Comparison of ENCODE assay signal across 9 cellular contexts in the genomic region with DNA sequence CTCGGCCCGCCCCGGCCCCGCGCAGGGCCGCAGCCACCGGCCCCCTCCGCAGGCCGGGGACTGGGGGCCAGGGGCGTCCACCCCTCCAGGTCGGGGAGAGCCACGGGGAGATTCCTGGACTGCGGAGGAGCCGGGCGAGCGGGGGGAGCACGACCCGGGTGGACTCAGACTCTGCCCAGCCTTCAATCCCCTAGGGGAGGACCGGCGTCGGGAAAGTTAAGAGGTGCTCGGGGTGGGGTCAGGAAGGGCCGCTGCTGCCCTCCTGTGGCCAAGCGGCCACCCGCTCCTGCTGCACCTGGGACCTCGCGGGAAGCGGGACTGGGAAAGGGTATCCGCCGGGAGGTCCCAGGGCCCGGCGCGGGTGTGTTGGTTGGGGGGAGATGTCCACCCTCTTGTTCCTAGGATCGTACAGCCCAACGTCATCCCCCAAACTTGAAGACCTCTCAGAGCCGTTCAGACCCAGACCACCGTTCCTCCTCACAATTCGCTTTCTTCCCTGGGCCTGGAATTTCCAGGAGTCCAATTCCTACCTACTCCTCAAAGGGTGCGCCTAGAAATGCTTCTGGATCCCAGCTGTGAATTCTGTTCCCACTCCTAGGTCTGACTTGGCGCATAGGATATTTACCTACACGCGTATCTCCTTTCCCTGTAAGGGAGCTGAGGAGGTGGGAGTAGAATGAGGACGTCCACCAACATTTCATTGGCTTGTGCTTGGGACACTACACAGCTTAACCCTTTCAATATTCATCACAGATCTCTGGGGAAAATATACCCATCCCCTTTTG. TPM values are rescaled to one million over a fixed set of nuclear protein-coding genes. Genes with fewer than 3 reads are reported as not detected.
DNase-seq lines count a peak whose midpoint lies in the region; ATAC-seq, FAIRE-seq and TF ChIP-seq lines count a peak whose summit lies in the region.
"Had no signal": no experiment of that assay in that cellular context is flagged by ENCODE, and none has a peak within 500 bp of the region (broad histone marks: within the 10 kb centered on the region; RNA-seq: fewer than 3 reads in every experiment).

No MANE protein-coding gene starts in this region.

- H3K9ac ChIP-seq in liver (ENCODE audit: low read depth in 1 of 2, low read length in 2 of 2): peak overlapping the region in 1 of 2 donors; percentile 7

- ATAC-seq in HG03354 (IDR thresholded peaks at IDR 0.05; ENCODE audit: poor library complexity, severe bottlenecking, unreplicated experiment): peak; percentile 65

- WGBS in liver: 9% methylated on average over 43 of the region's 43 CpGs

- TF ChIP-seq CTCF in dorsolateral prefrontal cortex (IDR thresholded peaks at IDR 0.05 in 54 of 56, conservative IDR thresholded peaks at IDR 0.05 in 2 of 56; ENCODE audit: low read depth in 1 of 56, partially characterized antibody in 56 of 56): peak; percentile 49 to 95 (median 88)
- peak; percentile 86 for TF ChIP-seq CTCF in liver (IDR thresholded peaks at IDR 0.05; ENCODE audit: low read depth, low read length, missing input control)

- peak; percentile 84 to 87 for TF ChIP-seq RAD21 in liver (IDR thresholded peaks at IDR 0.05)

- H3K27me3 ChIP-seq in dorsolateral prefrontal cortex (no peaks in the 10 kb centered on the region), liver (ENCODE audit: control insufficient read depth in 4 of 4, insufficient read depth in 4 of 4, low read length in 3 of 4) (no peaks in the 10 kb centered on the region)

- FAIRE-seq in GM19239 (lab: Jason Lieb, UNC): peak; percentile 44
- FAIRE-seq: endometrium had no signal

- peaks cover 0 to under 1% (median 0%) of the 10 kb centered on the region in 4 donors for H3K36me3 ChIP-seq in liver (ENCODE audit: control insufficient read depth in 4 of 4, insufficient read depth in 3 of 4, low read depth in 1 of 4, low read length in 3 of 4)

- intact Hi-C loops in dorsolateral prefrontal cortex (cut with DNase I): loop anchor here (1.0 to 5.0 kb wide), 3 partner anchors 206 to 320 kb away; no protein-coding TSS in a partner anchor

- H3K9me3 ChIP-seq in liver (ENCODE audit: control insufficient read depth in 4 of 4, low read length in 3 of 4): no peaks in the 10 kb centered on the region

- peak; percentile 80 for DNase-seq in CD1c-positive myeloid dendritic cell (ENCODE audit: extremely low spot score)
- DNase-seq in GM19239 (ENCODE audit: insufficient read length, low spot score): peak; percentile 78
- peak; percentile 79 for DNase-seq in NCI-H510A treated with DMSO at 0.1 percent for 48 hours (lab: John Stamatoyannopoulos, UW)
- DNase-seq in activated CD4-positive, alpha-beta T cell treated with anti-CD3 and anti-CD28 coated beads, Interleukin-2, amount 50 U/mL, for 4 hours: peak; percentile 36 to 54
- peak; percentile 57 to 86 (median 70) for DNase-seq in dorsolateral prefrontal cortex
- peak; percentile 67 for DNase-seq in stimulated activated CD4-positive, alpha-beta T cell treated with anti-CD3 and anti-CD28 coated beads, Interleukin-4, amount 100 ng/mL, for 24 hours

- peak overlapping the region in 46 of 59 donors; percentile 14 to 95 (median 86) for H3K27ac ChIP-seq in dorsolateral prefrontal cortex
- peak overlapping the region; percentile 78 for H3K27ac ChIP-seq in liver (ENCODE audit: low read depth in 1 of 2, low read length in 2 of 2)

- H3K4me1 ChIP-seq in liver (ENCODE audit: control insufficient read depth in 4 of 4, insufficient read depth in 4 of 4, low read length in 3 of 4): peaks cover 6 to 27% (median 18%) of the 10 kb centered on the region in 4 donors

- H3K4me3 ChIP-seq in dorsolateral prefrontal cortex: peak overlapping the region; percentile 31 to 85 (median 73)
- peak overlapping the region; percentile 59 to 83 (median 60) for H3K4me3 ChIP-seq in liver (ENCODE audit: low read depth in 1 of 3, low read length in 3 of 3)

TF ChIP-seq in liver, 16 proteins besides CTCF, POLR2A, EP300 and RAD21:
- TF ChIP-seq SP1 (IDR thresholded peaks at IDR 0.05): peak; percentile 13
- no peak for TF ChIP-seq EGR1 (IDR thresholded peaks at IDR 0.05; ENCODE audit: low read depth in 2 of 2)
- no peak for TF ChIP-seq FOXA1 (IDR thresholded peaks at IDR 0.05)
- TF ChIP-seq HNF4A (conservative IDR thresholded peaks at IDR 0.05): peak in 1 of 2 donors; percentile 34
- peak; percentile 47 for TF ChIP-seq NR2F2 (IDR thresholded peaks at IDR 0.05)

RNA-seq across cellular contexts. Expression of a gene that starts 0.5 kb away (rescaled TPM):
- 100 to 1,000 TPM in 21 of 120 experiments, 10 to 100 TPM in 99; 36.8 to 162 (median 72.5) TPM for total RNA-seq in dorsolateral prefrontal cortex
- 10 to 100 TPM; 50.4 to 52.6 TPM for total RNA-seq in liver
- polyA plus RNA-seq in liver: 100 to 1,000 TPM in 1 of 2 donors, 10 to 100 TPM in 1; 84.9 to 102 TPM

RNA-seq across cellular contexts. Expression of a gene that starts 7.7 kb away (rescaled TPM):
- total RNA-seq in dorsolateral prefrontal cortex (10 to 100 TPM in 6 of 120 experiments, 1 to 10 TPM in 114; 2.4 to 11.9 (median 6.6) TPM), liver (under 1 TPM in 1 of 2 donors, not detected in 1; 0.08 TPM)
- under 1 TPM in 1 of 2 donors, not detected in 1; 0.17 TPM for polyA plus RNA-seq in liver

RNA-seq across cellular contexts. Expression of a gene that starts 33.0 kb away (rescaled TPM):
- total RNA-seq in dorsolateral prefrontal cortex: 10 to 100 TPM; 12.5 to 54.5 (median 25.7) TPM
- total RNA-seq in liver: 10 to 100 TPM; 32.0 to 32.4 TPM
- 10 to 100 TPM; 35.1 to 36.8 TPM for polyA plus RNA-seq in liver

Comparison
In these comparisons a context has a peak if more than half of its experiments do, and no peak if none do; other contexts are left out.
1. Peak in every context shown above with its lines: DNase-seq, ATAC-seq, H3K4me3 ChIP-seq and H3K27ac ChIP-seq.